In the genomic region with DNA sequence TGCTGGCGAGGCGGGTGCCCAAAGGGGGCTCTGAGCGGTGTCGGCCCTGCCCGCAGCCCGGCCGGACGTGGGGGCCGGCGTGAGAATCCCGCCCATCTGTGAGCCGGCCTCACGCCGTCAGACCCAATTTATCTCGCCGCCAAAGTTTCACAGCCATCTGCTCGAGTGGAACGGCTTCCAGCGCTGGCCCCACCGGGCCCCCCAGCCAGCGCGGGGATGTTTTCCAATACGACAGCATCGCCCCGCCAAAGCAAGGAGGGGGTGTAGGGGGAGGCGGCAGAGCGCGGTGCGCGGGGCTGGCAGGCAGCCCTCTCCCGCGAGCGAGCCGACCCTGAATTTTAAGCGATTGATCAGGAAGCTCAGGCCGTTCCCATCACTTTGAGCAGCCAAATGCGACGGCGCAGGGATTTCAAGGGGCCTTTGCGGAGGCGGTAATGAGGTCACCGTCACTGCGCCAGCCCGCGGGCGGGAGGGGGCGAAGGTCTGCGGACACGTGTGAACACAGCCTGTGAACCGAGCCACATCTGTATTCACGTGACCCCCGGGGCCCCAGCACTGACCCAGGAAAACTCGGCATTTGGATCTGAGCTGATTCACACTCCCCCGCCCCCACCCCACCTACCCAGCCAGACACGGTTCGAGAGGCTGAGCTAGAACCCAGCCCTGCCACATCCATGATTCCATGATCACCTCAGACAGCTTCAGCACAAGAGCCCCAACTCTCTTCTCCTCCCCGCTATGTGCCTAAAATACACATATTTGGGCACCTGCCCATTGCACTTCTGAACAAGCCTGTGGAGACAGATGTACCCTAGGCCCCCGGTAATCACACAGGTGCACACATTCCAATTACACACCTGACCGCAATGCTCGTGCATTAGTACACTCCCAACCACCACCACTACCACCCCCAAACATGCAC, we compare ENCODE assay signal across 1 cellular context.
TF ChIP-seq lines count a peak whose summit lies in the region.

No MANE protein-coding gene starts in this region.

TF ChIP-seq in K562, 482 proteins besides CTCF, POLR2A, EP300 and RAD21 (continued from another document):
- TF ChIP-seq, protein P1, sequence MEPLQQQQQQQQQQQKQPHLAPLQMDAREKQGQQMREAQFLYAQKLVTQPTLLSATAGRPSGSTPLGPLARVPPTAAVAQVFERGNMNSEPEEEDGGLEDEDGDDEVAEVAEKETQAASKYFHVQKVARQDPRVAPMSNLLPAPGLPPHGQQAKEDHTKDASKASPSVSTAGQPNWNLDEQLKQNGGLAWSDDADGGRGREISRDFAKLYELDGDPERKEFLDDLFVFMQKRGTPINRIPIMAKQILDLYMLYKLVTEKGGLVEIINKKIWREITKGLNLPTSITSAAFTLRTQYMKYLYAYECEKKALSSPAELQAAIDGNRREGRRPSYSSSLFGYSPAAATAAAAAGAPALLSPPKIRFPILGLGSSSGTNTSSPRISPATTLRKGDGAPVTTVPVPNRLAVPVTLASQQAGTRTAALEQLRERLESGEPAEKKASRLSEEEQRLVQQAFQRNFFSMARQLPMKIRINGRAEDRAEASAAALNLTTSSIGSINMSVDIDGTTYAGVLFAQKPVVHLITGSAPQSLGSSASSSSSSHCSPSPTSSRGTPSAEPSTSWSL (CRISPR knock-in tag; IDR thresholded peaks at IDR 0.05; ENCODE audit: borderline replicate concordance): no peak
- TF ChIP-seq MTF1 (CRISPR knock-in tag; IDR thresholded peaks at IDR 0.05; ENCODE audit: borderline replicate concordance) (no peak), NR2C2 (CRISPR knock-in tag; IDR thresholded peaks at IDR 0.05) (no peak), NR2C2 (tag; IDR thresholded peaks at IDR 0.05) (peak; percentile 40; the same call in 1 of the 2 replicates), TCF7 (IDR thresholded peaks at IDR 0.05; ENCODE audit: borderline replicate concordance) (0 out of 2 replicates have a peak, but pooled peaks have one; percentile 18), RCOR1 (IDR thresholded peaks at IDR 0.05; ENCODE audit: borderline replicate concordance in 1 of 2, low read depth in 2 of 2, low read length in 2 of 2) (no peak), NR2F6 (CRISPR knock-in tag; IDR thresholded peaks at IDR 0.05) (no peak), STAG1 (CRISPR knock-in tag; IDR thresholded peaks at IDR 0.05; ENCODE audit: borderline replicate concordance) (no peak), PML (IDR thresholded peaks at IDR 0.05; ENCODE audit: low read length) (no peak), CEBPB (tag; IDR thresholded peaks at IDR 0.05) (no peak), NUFIP1 (IDR thresholded peaks at IDR 0.05; ENCODE audit: partially characterized antibody) (no peak), SP1 (CRISPR knock-in tag; IDR thresholded peaks at IDR 0.05) (no peak), CREM (IDR thresholded peaks at IDR 0.05; ENCODE audit: low read depth) (peak; percentile 89), MTA3 (IDR thresholded peaks at IDR 0.05; ENCODE audit: borderline replicate concordance) (no peak), BRF1 (IDR thresholded peaks at IDR 0.05; ENCODE audit: borderline replicate concordance, extremely low read depth, insufficient read length) (no peak), ARID1B (IDR thresholded peaks at IDR 0.05) (peak; percentile 20; the same call in 1 of the 2 replicates), KHSRP (IDR thresholded peaks at IDR 0.05) (no peak), ZNF561 (CRISPR knock-in tag; conservative IDR thresholded peaks at IDR 0.05) (no peak), PHF8 (IDR thresholded peaks at IDR 0.05; ENCODE audit: borderline replicate concordance, low read length) (peak; percentile 16; the same call in 1 of the 2 replicates), FOXK1 (CRISPR knock-in tag; IDR thresholded peaks at IDR 0.05; ENCODE audit: borderline replicate concordance) (no peak), L3MBTL2 (IDR thresholded peaks at IDR 0.05) (peak; percentile 84), GABPB1 (CRISPR knock-in tag; IDR thresholded peaks at IDR 0.05) (no peak), STAT5B (CRISPR knock-in tag; IDR thresholded peaks at IDR 0.05) (no peak), DMBX1 (CRISPR knock-in tag; IDR thresholded peaks at IDR 0.05; ENCODE audit: borderline replicate concordance) (peak; percentile 8; the same call in 1 of the 2 replicates), MED1 (CRISPR knock-in tag; IDR thresholded peaks at IDR 0.05; ENCODE audit: borderline replicate concordance) (no peak), TOE1 (IDR thresholded peaks at IDR 0.05; ENCODE audit: borderline replicate concordance) (0 out of 2 replicates have a peak, but pooled peaks have one; percentile 30), TOE1 (CRISPR knock-in tag; IDR thresholded peaks at IDR 0.05; ENCODE audit: borderline replicate concordance, low read depth) (no peak), PTTG1 (tag; IDR thresholded peaks at IDR 0.05; ENCODE audit: low read depth) (no peak), ERF (CRISPR knock-in tag; IDR thresholded peaks at IDR 0.05) (no peak), HNRNPLL (IDR thresholded peaks at IDR 0.05; ENCODE audit: low read depth, low read length, poor library complexity, severe bottlenecking) (no peak), FOXK2 (conservative IDR thresholded peaks at IDR 0.05 in 1 of 2, IDR thresholded peaks at IDR 0.05 in 1 of 2; ENCODE audit: low read depth in 2 of 2) (0 out of 4 replicates have a peak, but pooled peaks of 1 of the 2 experiments have one; percentile 21), SREBF2 (CRISPR knock-in tag; IDR thresholded peaks at IDR 0.05) (no peak)
- TF ChIP-seq, protein P2, sequence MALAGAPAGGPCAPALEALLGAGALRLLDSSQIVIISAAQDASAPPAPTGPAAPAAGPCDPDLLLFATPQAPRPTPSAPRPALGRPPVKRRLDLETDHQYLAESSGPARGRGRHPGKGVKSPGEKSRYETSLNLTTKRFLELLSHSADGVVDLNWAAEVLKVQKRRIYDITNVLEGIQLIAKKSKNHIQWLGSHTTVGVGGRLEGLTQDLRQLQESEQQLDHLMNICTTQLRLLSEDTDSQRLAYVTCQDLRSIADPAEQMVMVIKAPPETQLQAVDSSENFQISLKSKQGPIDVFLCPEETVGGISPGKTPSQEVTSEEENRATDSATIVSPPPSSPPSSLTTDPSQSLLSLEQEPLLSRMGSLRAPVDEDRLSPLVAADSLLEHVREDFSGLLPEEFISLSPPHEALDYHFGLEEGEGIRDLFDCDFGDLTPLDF (CRISPR knock-in tag; IDR thresholded peaks at IDR 0.05): no peak
- TF ChIP-seq, protein P3, sequence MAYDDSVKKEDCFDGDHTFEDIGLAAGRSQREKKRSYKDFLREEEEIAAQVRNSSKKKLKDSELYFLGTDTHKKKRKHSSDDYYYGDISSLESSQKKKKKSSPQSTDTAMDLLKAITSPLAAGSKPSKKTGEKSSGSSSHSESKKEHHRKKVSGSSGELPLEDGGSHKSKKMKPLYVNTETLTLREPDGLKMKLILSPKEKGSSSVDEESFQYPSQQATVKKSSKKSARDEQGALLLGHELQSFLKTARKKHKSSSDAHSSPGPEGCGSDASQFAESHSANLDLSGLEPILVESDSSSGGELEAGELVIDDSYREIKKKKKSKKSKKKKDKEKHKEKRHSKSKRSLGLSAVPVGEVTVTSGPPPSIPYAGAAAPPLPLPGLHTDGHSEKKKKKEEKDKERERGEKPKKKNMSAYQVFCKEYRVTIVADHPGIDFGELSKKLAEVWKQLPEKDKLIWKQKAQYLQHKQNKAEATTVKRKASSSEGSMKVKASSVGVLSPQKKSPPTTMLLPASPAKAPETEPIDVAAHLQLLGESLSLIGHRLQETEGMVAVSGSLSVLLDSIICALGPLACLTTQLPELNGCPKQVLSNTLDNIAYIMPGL (CRISPR knock-in tag; IDR thresholded peaks at IDR 0.05): no peak
- TF ChIP-seq, protein P4, sequence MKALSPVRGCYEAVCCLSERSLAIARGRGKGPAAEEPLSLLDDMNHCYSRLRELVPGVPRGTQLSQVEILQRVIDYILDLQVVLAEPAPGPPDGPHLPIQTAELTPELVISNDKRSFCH (CRISPR knock-in tag; IDR thresholded peaks at IDR 0.05): no peak
- TF ChIP-seq, protein P4 (tag; IDR thresholded peaks at IDR 0.05): no peak
- TF ChIP-seq, protein P5, sequence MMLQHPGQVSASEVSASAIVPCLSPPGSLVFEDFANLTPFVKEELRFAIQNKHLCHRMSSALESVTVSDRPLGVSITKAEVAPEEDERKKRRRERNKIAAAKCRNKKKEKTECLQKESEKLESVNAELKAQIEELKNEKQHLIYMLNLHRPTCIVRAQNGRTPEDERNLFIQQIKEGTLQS (IDR thresholded peaks at IDR 0.05): peak; percentile 87
- TF ChIP-seq, protein P5 (CRISPR knock-in tag; conservative IDR thresholded peaks at IDR 0.05): no peak
- TF ChIP-seq, protein P6, sequence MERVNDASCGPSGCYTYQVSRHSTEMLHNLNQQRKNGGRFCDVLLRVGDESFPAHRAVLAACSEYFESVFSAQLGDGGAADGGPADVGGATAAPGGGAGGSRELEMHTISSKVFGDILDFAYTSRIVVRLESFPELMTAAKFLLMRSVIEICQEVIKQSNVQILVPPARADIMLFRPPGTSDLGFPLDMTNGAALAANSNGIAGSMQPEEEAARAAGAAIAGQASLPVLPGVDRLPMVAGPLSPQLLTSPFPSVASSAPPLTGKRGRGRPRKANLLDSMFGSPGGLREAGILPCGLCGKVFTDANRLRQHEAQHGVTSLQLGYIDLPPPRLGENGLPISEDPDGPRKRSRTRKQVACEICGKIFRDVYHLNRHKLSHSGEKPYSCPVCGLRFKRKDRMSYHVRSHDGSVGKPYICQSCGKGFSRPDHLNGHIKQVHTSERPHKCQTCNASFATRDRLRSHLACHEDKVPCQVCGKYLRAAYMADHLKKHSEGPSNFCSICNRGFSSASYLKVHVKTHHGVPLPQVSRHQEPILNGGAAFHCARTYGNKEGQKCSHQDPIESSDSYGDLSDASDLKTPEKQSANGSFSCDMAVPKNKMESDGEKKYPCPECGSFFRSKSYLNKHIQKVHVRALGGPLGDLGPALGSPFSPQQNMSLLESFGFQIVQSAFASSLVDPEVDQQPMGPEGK (CRISPR knock-in tag; IDR thresholded peaks at IDR 0.05; ENCODE audit: borderline replicate concordance): no peak
- TF ChIP-seq, protein P7, sequence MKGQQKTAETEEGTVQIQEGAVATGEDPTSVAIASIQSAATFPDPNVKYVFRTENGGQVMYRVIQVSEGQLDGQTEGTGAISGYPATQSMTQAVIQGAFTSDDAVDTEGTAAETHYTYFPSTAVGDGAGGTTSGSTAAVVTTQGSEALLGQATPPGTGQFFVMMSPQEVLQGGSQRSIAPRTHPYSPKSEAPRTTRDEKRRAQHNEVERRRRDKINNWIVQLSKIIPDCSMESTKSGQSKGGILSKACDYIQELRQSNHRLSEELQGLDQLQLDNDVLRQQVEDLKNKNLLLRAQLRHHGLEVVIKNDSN (CRISPR knock-in tag; IDR thresholded peaks at IDR 0.05): 0 out of 2 replicates have a peak, but pooled peaks have one; percentile 36
- TF ChIP-seq, protein P8, sequence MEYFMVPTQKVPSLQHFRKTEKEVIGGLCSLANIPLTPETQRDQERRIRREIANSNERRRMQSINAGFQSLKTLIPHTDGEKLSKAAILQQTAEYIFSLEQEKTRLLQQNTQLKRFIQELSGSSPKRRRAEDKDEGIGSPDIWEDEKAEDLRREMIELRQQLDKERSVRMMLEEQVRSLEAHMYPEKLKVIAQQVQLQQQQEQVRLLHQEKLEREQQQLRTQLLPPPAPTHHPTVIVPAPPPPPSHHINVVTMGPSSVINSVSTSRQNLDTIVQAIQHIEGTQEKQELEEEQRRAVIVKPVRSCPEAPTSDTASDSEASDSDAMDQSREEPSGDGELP (CRISPR knock-in tag; IDR thresholded peaks at IDR 0.05; ENCODE audit: borderline replicate concordance): no peak
- TF ChIP-seq, protein P9, sequence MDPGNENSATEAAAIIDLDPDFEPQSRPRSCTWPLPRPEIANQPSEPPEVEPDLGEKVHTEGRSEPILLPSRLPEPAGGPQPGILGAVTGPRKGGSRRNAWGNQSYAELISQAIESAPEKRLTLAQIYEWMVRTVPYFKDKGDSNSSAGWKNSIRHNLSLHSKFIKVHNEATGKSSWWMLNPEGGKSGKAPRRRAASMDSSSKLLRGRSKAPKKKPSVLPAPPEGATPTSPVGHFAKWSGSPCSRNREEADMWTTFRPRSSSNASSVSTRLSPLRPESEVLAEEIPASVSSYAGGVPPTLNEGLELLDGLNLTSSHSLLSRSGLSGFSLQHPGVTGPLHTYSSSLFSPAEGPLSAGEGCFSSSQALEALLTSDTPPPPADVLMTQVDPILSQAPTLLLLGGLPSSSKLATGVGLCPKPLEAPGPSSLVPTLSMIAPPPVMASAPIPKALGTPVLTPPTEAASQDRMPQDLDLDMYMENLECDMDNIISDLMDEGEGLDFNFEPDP (CRISPR knock-in tag; IDR thresholded peaks at IDR 0.05): no peak
- TF ChIP-seq, protein P10, sequence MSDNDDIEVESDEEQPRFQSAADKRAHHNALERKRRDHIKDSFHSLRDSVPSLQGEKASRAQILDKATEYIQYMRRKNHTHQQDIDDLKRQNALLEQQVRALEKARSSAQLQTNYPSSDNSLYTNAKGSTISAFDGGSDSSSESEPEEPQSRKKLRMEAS (CRISPR knock-in tag; IDR thresholded peaks at IDR 0.05): peak; percentile 50; the same call in 1 of the 2 replicates
